ENCODE assay signal across 8 cellular contexts in the genomic region with DNA sequence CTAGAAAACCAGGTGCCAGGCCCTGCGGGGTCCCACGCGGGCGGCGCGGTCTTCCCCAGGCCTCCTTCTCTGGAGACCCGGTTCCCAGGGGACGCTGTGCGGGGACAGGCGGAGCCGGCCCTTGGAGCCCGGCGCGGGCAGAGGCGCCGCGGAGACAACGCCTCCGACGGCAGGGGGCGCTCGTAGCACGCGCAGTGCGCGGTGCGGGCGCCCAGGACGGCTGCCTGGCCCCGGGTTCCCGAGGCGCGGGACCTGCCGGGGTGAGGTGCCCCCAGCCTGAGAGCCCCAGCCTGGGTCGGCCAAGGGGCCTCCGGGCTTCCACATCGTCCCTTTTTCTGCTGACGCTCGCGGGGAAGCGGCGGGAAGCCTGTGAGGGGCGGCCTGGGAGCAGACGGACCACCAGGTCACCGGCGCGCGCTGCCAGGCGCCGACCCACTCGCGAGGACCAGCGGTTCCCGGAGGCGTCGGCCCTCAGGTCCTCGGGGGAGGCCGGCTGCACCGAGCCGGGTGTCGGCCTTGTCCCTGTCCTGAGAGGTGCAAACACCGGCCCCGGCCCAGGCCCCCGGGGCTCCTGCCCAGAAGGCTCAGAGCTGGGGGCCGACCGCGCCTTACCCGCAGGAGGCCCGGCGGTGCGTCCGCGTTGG. TPM values are rescaled to one million over a fixed set of nuclear protein-coding genes. Genes with fewer than 3 reads are reported as not detected.
DNase-seq lines count a peak whose midpoint lies in the region; ATAC-seq, FAIRE-seq and TF ChIP-seq lines count a peak whose summit lies in the region.

No MANE protein-coding gene starts in this region.

- H2BK12ac ChIP-seq in H1 (ENCODE audit: low read depth, low read length): no peak overlapping the region

- peaks cover 43 to 73% (median 66%) of the 10 kb centered on the region in 4 experiments for H3K27me3 ChIP-seq in H1 (replicated peaks in 1 of 4; ENCODE audit: control insufficient read depth in 3 of 4, extremely low read depth in 1 of 4, insufficient read depth in 3 of 4, low read length in 3 of 4)

- H3K4me1 Mint-ChIP-seq in activated CD8-positive, alpha-beta T cell treated with anti-CD3 and anti-CD28 coated beads, Interleukin-2, amount 10 ng/mL, durations not matched to agents 7 days and 5 days (ENCODE audit: low read depth): peaks cover 23% of the 10 kb centered on the region

- H3K56ac ChIP-seq in H1 (replicated peaks; ENCODE audit: insufficient read length, low read depth, low read length): no peak overlapping the region

- H3K27ac Mint-ChIP-seq in activated CD8-positive, alpha-beta T cell treated with anti-CD3 and anti-CD28 coated beads, Interleukin-2, amount 10 ng/mL, durations not matched to agents 7 days and 5 days: no peak overlapping the region

- H3K4me1 ChIP-seq in HEK293 (ENCODE audit: control insufficient read depth, insufficient read depth, low read length): peaks cover 26% of the 10 kb centered on the region
- peaks cover 14 to 44% (median 20%) of the 10 kb centered on the region in 4 experiments for H3K4me1 ChIP-seq in H1 (replicated peaks in 1 of 4; ENCODE audit: control insufficient read depth in 3 of 4, insufficient read depth in 4 of 4, low read length in 3 of 4)
- H3K4me1 ChIP-seq in mesodermal cell (ENCODE audit: control insufficient read depth, insufficient read depth, low read length, poor library complexity, severe bottlenecking): peaks cover 23% of the 10 kb centered on the region

- peak overlapping the region; percentile 89 for H4K8ac ChIP-seq in H1 (ENCODE audit: extremely low read depth, insufficient read depth, low read length)

- DNase-seq in EH (ENCODE audit: low read depth) (peak; percentile 60), NCI-H510A (lab: John Stamatoyannopoulos, UW) (peak; percentile 21), H1 (ENCODE audit: low read depth in 1 of 2, low spot score in 2 of 2) (peak in 1 of 2 experiments; percentile 93), NCI-H2107 (lab: John Stamatoyannopoulos, UW) (no peak)
- DNase-seq in activated CD8-positive, alpha-beta T cell treated with anti-CD3 and anti-CD28 coated beads, Interleukin-2, amount 10 ng/mL, durations not matched to agents 7 days and 5 days: peak; percentile 60
- peak; percentile 54 for DNase-seq in stimulated activated CD8-positive, alpha-beta memory T cell treated with anti-CD3 and anti-CD28 coated beads, Interleukin-4, amount 100 ng/mL, for 24 hours (ENCODE audit: low read depth)

- H3K4me3 ChIP-seq in HEK293 (ENCODE audit: low read depth, low read length) (peak overlapping the region; percentile 43), H1 (ENCODE audit: extremely low read depth in 1 of 4, insufficient read depth in 2 of 4, low read depth in 3 of 4, low read length in 4 of 4) (peak overlapping the region; percentile 8 to 59 (median 42); a peak in 7 of 8 replicates), mesodermal cell (ENCODE audit: extremely low read depth, insufficient read depth, low read length, poor library complexity, severe bottlenecking) (peak overlapping the region; percentile 26)

- H3K4me3 Mint-ChIP-seq in activated CD8-positive, alpha-beta T cell treated with anti-CD3 and anti-CD28 coated beads, Interleukin-2, amount 10 ng/mL, durations not matched to agents 7 days and 5 days: no peak overlapping the region

- H3K9me3 Mint-ChIP-seq in activated CD8-positive, alpha-beta T cell treated with anti-CD3 and anti-CD28 coated beads, Interleukin-2, amount 10 ng/mL, durations not matched to agents 7 days and 5 days (ENCODE audit: insufficient read depth): no peaks in the 10 kb centered on the region

- H4K20me1 ChIP-seq in H1 (replicated peaks in 1 of 2; ENCODE audit: control insufficient read depth in 1 of 2, insufficient read depth in 2 of 2, low read length in 2 of 2): peaks cover 4 to 11% of the 10 kb centered on the region in 2 experiments

- H3K14ac ChIP-seq in H1 (ENCODE audit: insufficient read length): no peak overlapping the region

- no peak overlapping the region for H3K4ac ChIP-seq in H1 (replicated peaks; ENCODE audit: insufficient read length, low read depth, low read length)

- H3K4me2 ChIP-seq in H1 (ENCODE audit: insufficient read depth in 1 of 2, low read depth in 2 of 2, low read length in 2 of 2): peak overlapping the region; percentile 81 to 93

- TF ChIP-seq CTCF in HEK293 (tag by site-specific recombination; IDR thresholded peaks at IDR 0.05): peak; percentile 56
- TF ChIP-seq CTCF in H1 (IDR thresholded peaks at IDR 0.05; ENCODE audit: control extremely low read depth in 1 of 3, insufficient read depth in 1 of 3, low read depth in 1 of 3, low read length in 3 of 3): peak in 2 of 3 experiments; percentile 79 to 96; a peak in 3 of 4 replicates

- H3K23me2 ChIP-seq in H1 (ENCODE audit: low read depth, low read length): peaks cover 24% of the 10 kb centered on the region; the same call in 1 of the 2 replicates

- TF ChIP-seq POLR2A in H1 (IDR thresholded peaks at IDR 0.05; ENCODE audit: control extremely low read depth in 1 of 2, low read depth in 2 of 2, low read length in 2 of 2): no peak

- H3K79me1 ChIP-seq in H1 (ENCODE audit: low read depth, low read length): no peaks in the 10 kb centered on the region

- H3K9me3 ChIP-seq in HEK293 (ENCODE audit: control insufficient read depth, insufficient read depth, low read depth, low read length) (no peaks in the 10 kb centered on the region), H1 (ENCODE audit: insufficient read depth in 2 of 2, low read depth in 1 of 2, low read length in 1 of 2) (no peaks in the 10 kb centered on the region), mesodermal cell (ENCODE audit: control insufficient read depth, low read length) (no peaks in the 10 kb centered on the region)

- POLR2A ChIA-PET in HEK293 (lab: Yijun Ruan, JAX) (no interaction called here), H1 (lab: Charles Lee; ENCODE audit: partially characterized antibody) (no interaction called here)
- POLR2A ChIA-PET in activated CD8-positive, alpha-beta T cell treated with anti-CD3 and anti-CD28 coated beads, Interleukin-2, amount 10 ng/mL, durations not matched to agents 7 days and 5 days (lab: Charles Lee): no interaction called here

- no peak overlapping the region for H3K23ac ChIP-seq in H1 (ENCODE audit: insufficient read length)

- no peak for FAIRE-seq in H1 (lab: Jason Lieb, UNC)

- no peak overlapping the region; the same call in 1 of the 2 replicates for H2AFZ ChIP-seq in H1 (ENCODE audit: low read length)

- H3K27ac ChIP-seq in HEK293 (ENCODE audit: extremely low read depth, low read depth, low read length) (peak overlapping the region; percentile 80), H1 (ENCODE audit: low read depth, low read length) (no peak overlapping the region), mesodermal cell (ENCODE audit: low read depth, low read length, severe bottlenecking) (no peak overlapping the region)

- no peak overlapping the region for H2BK5ac ChIP-seq in H1 (ENCODE audit: low read depth, low read length)

- H3K36me3 Mint-ChIP-seq in activated CD8-positive, alpha-beta T cell treated with anti-CD3 and anti-CD28 coated beads, Interleukin-2, amount 10 ng/mL, durations not matched to agents 7 days and 5 days (ENCODE audit: low read depth): peaks cover 3% of the 10 kb centered on the region

- H3K79me2 ChIP-seq in H1 (ENCODE audit: control insufficient read depth in 1 of 2, insufficient read depth in 2 of 2, low read length in 2 of 2): no peaks in the 10 kb centered on the region

- no peak overlapping the region for H4K91ac ChIP-seq in H1 (replicated peaks; ENCODE audit: insufficient read length, low read length)

- WGBS in H1 (ENCODE audit: extremely low coverage in 1 of 2, insufficient coverage in 1 of 2, insufficient read length in 1 of 2, insufficient replicate concordance in 2 of 2, low coverage in 1 of 2, low lambda C conversion rate in 2 of 2, missing lambda C conversion rate in 1 of 2), 2 experiments: 2% methylated on average over 39 of the region's 73 CpGs; no CpG with 5 or more reads in 1 of the 2 experiments
- WGBS in mesodermal cell (ENCODE audit: insufficient coverage in 2 of 2), 2 experiments: 1% methylated on average over 48 to 65 of the region's 73 CpGs

- no peak overlapping the region for H3K9ac ChIP-seq in H1 (replicated peaks in 1 of 4; ENCODE audit: extremely low read depth in 1 of 4, low read depth in 3 of 4, low read length in 3 of 4)

- CTCF ChIA-PET in HEK293 (lab: Yijun Ruan, JAX) (interaction anchor here (0.6 kb wide), 1 partner anchor 504 kb away, joined by 3 read pairs; no protein-coding TSS in a partner anchor), H1 (lab: Charles Lee; ENCODE audit: partially characterized antibody) (interaction anchor here (0.6 to 4.5 kb wide), 6 partner anchors 8 to 603 kb away, joined by 3 to 37 read pairs (median 10); no protein-coding TSS in a partner anchor)
- CTCF ChIA-PET in activated CD8-positive, alpha-beta T cell treated with anti-CD3 and anti-CD28 coated beads, Interleukin-2, amount 10 ng/mL, durations not matched to agents 7 days and 5 days (lab: Charles Lee): interaction anchor here (0.7 kb wide), 2 partner anchors 500 to 507 kb away, joined by 3 read pairs; no protein-coding TSS in a partner anchor

- H2AK5ac ChIP-seq in H1 (ENCODE audit: low read depth, low read length): no peak overlapping the region

- H2BK120ac ChIP-seq in H1 (replicated peaks; ENCODE audit: low read depth, low read length): no peak overlapping the region

- no peak overlapping the region for H2BK15ac ChIP-seq in H1 (ENCODE audit: low read length)

- peaks cover 79% of the 10 kb centered on the region for H3K27me3 Mint-ChIP-seq in activated CD8-positive, alpha-beta T cell treated with anti-CD3 and anti-CD28 coated beads, Interleukin-2, amount 10 ng/mL, durations not matched to agents 7 days and 5 days (ENCODE audit: low read depth)

- no peak overlapping the region for H4K5ac ChIP-seq in H1 (ENCODE audit: insufficient read length, low read depth, low read length)

- ATAC-seq in activated CD8-positive, alpha-beta T cell treated with anti-CD3 and anti-CD28 coated beads, Interleukin-2, amount 10 ng/mL, durations not matched to agents 7 days and 5 days: peak; percentile 83

- 0 out of 3 replicates have a peak, but pooled peaks of 1 of the 2 experiments have one; percentile 14 for TF ChIP-seq EP300 in H1 (IDR thresholded peaks at IDR 0.05; ENCODE audit: borderline replicate concordance in 1 of 2, low read depth in 2 of 2, low read length in 2 of 2)

- no peak overlapping the region for H2BK20ac ChIP-seq in H1 (ENCODE audit: low read length)

- H3K36me3 ChIP-seq in HEK293 (ENCODE audit: control insufficient read depth in 2 of 2, insufficient read depth in 1 of 2, low read length in 2 of 2): no peaks in the 10 kb centered on the region
- peaks cover 0 to 11% (median 0%) of the 10 kb centered on the region in 4 experiments; a peak in 1 of 8 replicates for H3K36me3 ChIP-seq in H1 (ENCODE audit: control insufficient read depth in 2 of 4, insufficient read depth in 4 of 4, low read length in 3 of 4)
- no peaks in the 10 kb centered on the region for H3K36me3 ChIP-seq in mesodermal cell (ENCODE audit: control insufficient read depth, insufficient read depth, low read length)

- no peak overlapping the region for H3K18ac ChIP-seq in H1 (ENCODE audit: extremely low read depth, low read length)

- peak; percentile 91 to 96 for TF ChIP-seq RAD21 in H1 (IDR thresholded peaks at IDR 0.05 in 1 of 2, conservative IDR thresholded peaks at IDR 0.05 in 1 of 2; ENCODE audit: low read depth in 2 of 2, low read length in 2 of 2)

RNA-seq across cellular contexts. Expression of a gene that starts 5.2 kb away (rescaled TPM):
- total RNA-seq in activated CD8-positive, alpha-beta T cell treated with anti-CD3 and anti-CD28 coated beads, Interleukin-2, amount 10 ng/mL, durations not matched to agents 7 days and 5 days: not detected
- 0.13 and 0.22 TPM in 2 replicates for total RNA-seq in H1 (2021; fragmentation: NEBNext Ultra II Directional; extraction: Animal tissue kit (Norgen Biotek cat#: 25700))
- polyA plus RNA-seq in H1 (2011; rRNA removed): 0.05 TPM in 1 of 2 replicates, not detected in the other
- 0.09 TPM for polyA plus RNA-seq in H1 (2011; cell fraction: cytosol; rRNA removed)
- polyA plus RNA-seq in H1 (2011; cell fraction: nucleus; rRNA removed): 0.03 TPM
- 0.05 to 0.07 TPM in 2 of 4 replicates, not detected in the others for polyA plus RNA-seq in H1 (2012, experiment 1 of 2)
- polyA plus RNA-seq in H1 (2012, experiment 2 of 2): 0.13 TPM
- 0.10 TPM for polyA plus RNA-seq in H1 (2013, experiment 1 of 2)
- polyA plus RNA-seq in H1 (2013, experiment 2 of 2): 0.06 TPM
- polyA minus RNA-seq in H1 (2011; rRNA and poly(A)+ RNA removed): 0.10 TPM in 1 of 2 replicates, not detected in the other
- polyA minus RNA-seq in H1 (2011; cell fraction: cytosol; rRNA and poly(A)+ RNA removed): not detected
- 0.40 TPM for polyA minus RNA-seq in H1 (2011; cell fraction: nucleus; rRNA and poly(A)+ RNA removed)
- polyA plus RNA-seq in mesodermal cell (2013, experiment 1 of 2): 8.1 TPM
- polyA plus RNA-seq in mesodermal cell (2013, experiment 2 of 2): 6.1 TPM
